ENCODE assay signal across 20 cellular contexts in genomic region chr5:36854402-36855140, GRCh38. TPM values are rescaled to one million over a fixed set of nuclear protein-coding genes. Genes with fewer than 3 reads are reported as not detected.
A peak's percentile ranks its signal among the peaks of the same experiment; 100 is the strongest.
DNase-seq lines count a peak whose midpoint lies in the region; ATAC-seq, FAIRE-seq and TF ChIP-seq lines count a peak whose summit lies in the region.
"Had no signal": no experiment of that assay in that cellular context is flagged by ENCODE, and none has a peak within 500 bp of the region (broad histone marks: within the 10 kb centered on the region; RNA-seq: fewer than 3 reads in every experiment).

No MANE protein-coding gene starts in this region.

- H3K27me3 ChIP-seq in HCT116 (ENCODE audit: insufficient read depth, low read length) = no peaks in the 10 kb centered on the region
- H3K27me3 ChIP-seq in H1 (replicated peaks in 1 of 4; ENCODE audit: control insufficient read depth in 3 of 4, extremely low read depth in 1 of 4, insufficient read depth in 3 of 4, low read length in 3 of 4) = no peaks in the 10 kb centered on the region

- intact Hi-C loops in HCT116 (cut with micrococcal nuclease) = no loop called here
- intact Hi-C loops in kidney (cut with DNase I) = no loop called here

- RAD21 ChIA-PET in HCT116 (lab: Charles Lee; ENCODE audit: low non-redundant PET in 1 of 2, low total read pairs in 2 of 2, uncharacterized antibody in 2 of 2, unreplicated experiment in 2 of 2) = interaction anchor here (0.7 kb wide), 2 partner anchors 9 to 102 kb away, joined by 3 to 4 read pairs; no protein-coding TSS in a partner anchor

- peaks cover 0 to 6% (median 6%) of the 10 kb centered on the region in 3 donors for H3K9me3 Mint-ChIP-seq in T-cell

- no TSS peak for BruUV-seq in HCT116 (replicated peaks; lab: Mats Ljungman, UMichigan)

- peaks cover 12% of the 10 kb centered on the region in 2 donors for H3K27me3 Mint-ChIP-seq in T-cell

- no peaks in the 10 kb centered on the region for H3K79me1 ChIP-seq in H1 (ENCODE audit: low read depth, low read length)

- 68% methylated on average over 16 of the region's 16 CpGs; no CpG with 5 or more reads in 1 of the 2 experiments for whole genome bisulfite sequencing in H1 (ENCODE audit: extremely low coverage in 1 of 2, insufficient coverage in 1 of 2, insufficient read length in 1 of 2, insufficient replicate concordance in 2 of 2, low coverage in 1 of 2, low lambda C conversion rate in 2 of 2, missing lambda C conversion rate in 1 of 2), 2 experiments

- CTCF ChIA-PET in HCT116 (lab: Charles Lee) = interaction anchor here (0.7 to 1.0 kb wide), 2 partner anchors 15 to 164 kb away, joined by 3 read pairs; no protein-coding TSS in a partner anchor
- CTCF ChIA-PET in H1 (lab: Charles Lee; ENCODE audit: partially characterized antibody) = interaction anchor here (0.8 to 4.2 kb wide), 11 partner anchors 10 to 151 kb away, joined by 3 to 22 read pairs (median 4); no protein-coding TSS in a partner anchor
- CTCF ChIA-PET in T-cell (lab: Charles Lee) = no interaction called here

- peaks cover 0 to 6% (median 4%) of the 10 kb centered on the region in 3 donors for H3K4me1 Mint-ChIP-seq in T-cell

- H3K79me2 ChIP-seq in HCT116 (ENCODE audit: insufficient read depth, low read length) (no peaks in the 10 kb centered on the region), H1 (ENCODE audit: control insufficient read depth in 1 of 2, insufficient read depth in 2 of 2, low read length in 2 of 2) (no peaks in the 10 kb centered on the region)

- H3K4me2 ChIP-seq in HCT116 (ENCODE audit: low read length) = peak overlapping the region; percentile 43
- H3K4me2 ChIP-seq in H1 (ENCODE audit: insufficient read depth in 1 of 2, low read depth in 2 of 2, low read length in 2 of 2) = peak overlapping the region; percentile 9; a peak in 1 of 4 replicates

- TF ChIP-seq RAD21 in HCT116 (IDR thresholded peaks at IDR 0.05; ENCODE audit: low read depth) = no peak
- TF ChIP-seq RAD21 in H1 (IDR thresholded peaks at IDR 0.05 in 1 of 2, conservative IDR thresholded peaks at IDR 0.05 in 1 of 2; ENCODE audit: low read depth in 2 of 2, low read length in 2 of 2) = no peak

- H2AFZ ChIP-seq in HCT116 (ENCODE audit: low read depth, low read length, poor library complexity, severe bottlenecking) (peak overlapping the region; percentile 70), H1 (ENCODE audit: low read length) (peak overlapping the region; percentile 88; the same call in 1 of the 2 replicates)

- H4K8ac ChIP-seq in H1 (ENCODE audit: extremely low read depth, insufficient read depth, low read length) = peak overlapping the region; percentile 77; the same call in 1 of the 2 replicates

- H3K4me3 ChIP-seq in HCT116 (replicated peaks in 1 of 2; ENCODE audit: low read depth in 1 of 2, low read length in 2 of 2) (no peak overlapping the region), H1 (ENCODE audit: extremely low read depth in 1 of 4, insufficient read depth in 2 of 4, low read depth in 3 of 4, low read length in 4 of 4) (peak overlapping the region in 1 of 4 experiments; percentile 6; a peak in 1 of 8 replicates), kidney (ENCODE audit: low read length in 2 of 2) (no peak overlapping the region)

- no peak overlapping the region for H3K14ac ChIP-seq in H1 (ENCODE audit: insufficient read length)

- no peak overlapping the region for H2BK20ac ChIP-seq in H1 (ENCODE audit: low read length)

- H3K4ac ChIP-seq in H1 (replicated peaks; ENCODE audit: insufficient read length, low read depth, low read length) = no peak overlapping the region

- H3K4me3 Mint-ChIP-seq in T-cell = no peak overlapping the region

- H2BK5ac ChIP-seq in H1 (ENCODE audit: low read depth, low read length) = no peak overlapping the region

- H2BK15ac ChIP-seq in H1 (ENCODE audit: low read length) = no peak overlapping the region

- H3K9me3 ChIP-seq in HCT116 (ENCODE audit: control insufficient read depth in 1 of 2, insufficient read depth in 1 of 2, low read depth in 1 of 2, low read length in 2 of 2) (no peaks in the 10 kb centered on the region), H1 (ENCODE audit: insufficient read depth in 2 of 2, low read depth in 1 of 2, low read length in 1 of 2) (no peaks in the 10 kb centered on the region), kidney (ENCODE audit: control insufficient read depth in 1 of 2, low read length in 2 of 2) (no peaks in the 10 kb centered on the region)
- H3K9me3 ChIP-seq: BE2C had no signal

- no peak for TF ChIP-seq POLR2A in HCT116 (IDR thresholded peaks at IDR 0.05; ENCODE audit: borderline replicate concordance, extremely low read depth, insufficient read depth, insufficient read length)
- no peak for TF ChIP-seq POLR2A in H1 (IDR thresholded peaks at IDR 0.05; ENCODE audit: control extremely low read depth in 1 of 2, low read depth in 2 of 2, low read length in 2 of 2)

- no peak overlapping the region for H3K27ac Mint-ChIP-seq in T-cell

- H2BK12ac ChIP-seq in H1 (ENCODE audit: low read depth, low read length) = no peak overlapping the region

- H4K5ac ChIP-seq in H1 (ENCODE audit: insufficient read length, low read depth, low read length) = no peak overlapping the region

- H2BK120ac ChIP-seq in H1 (replicated peaks; ENCODE audit: low read depth, low read length) = no peak overlapping the region

- H3K36me3 ChIP-seq in HCT116 (ENCODE audit: control insufficient read depth in 1 of 2, insufficient read depth in 2 of 2, low read length in 2 of 2) = no peaks in the 10 kb centered on the region
- peaks cover 0 to 2% (median 0%) of the 10 kb centered on the region in 4 experiments; a peak in 1 of 8 replicates for H3K36me3 ChIP-seq in H1 (ENCODE audit: control insufficient read depth in 2 of 4, insufficient read depth in 4 of 4, low read length in 3 of 4)
- no peaks in the 10 kb centered on the region for H3K36me3 ChIP-seq in kidney (ENCODE audit: control insufficient read depth in 1 of 2, insufficient read depth in 2 of 2, low read length in 2 of 2)
- H3K36me3 ChIP-seq: BE2C had no signal

- no peaks in the 10 kb centered on the region for H3K9me2 ChIP-seq in HCT116 (ENCODE audit: insufficient read depth)

- H4K91ac ChIP-seq in H1 (replicated peaks; ENCODE audit: insufficient read length, low read length) = no peak overlapping the region

- DNase-seq in GM19239 (ENCODE audit: insufficient read length, low spot score) = no peak
- DNase-seq in HCT116 (ENCODE audit: low read depth, low spot score) = peak; percentile 45
- no peak for DNase-seq in H1 (ENCODE audit: low read depth in 1 of 2, low spot score in 2 of 2)
- peak; percentile 63 for DNase-seq in iPS-NIHi7 (ENCODE audit: extremely low spot score)
- no peak for DNase-seq in activated naive CD4-positive, alpha-beta T cell treated with anti-CD3 and anti-CD28 coated beads, Interleukin-2, amount 50 U/mL, for 16 hours
- no peak for DNase-seq in kidney
- no peak for DNase-seq in T-cell
- DNase-seq: BE2C; EL; IMR-90; NCI-H1694; NCI-H2081; NCI-H2171; NCI-H345; NCI-H524; NCI-H774; NK-92 treated with Interleukin-12 subunit alpha and Interleukin-12 subunit beta, amount 100 ng/mL, for 24 hours had no signal

- no peak overlapping the region for H3K18ac ChIP-seq in H1 (ENCODE audit: extremely low read depth, low read length)

- H3K23me2 ChIP-seq in H1 (ENCODE audit: low read depth, low read length) = no peaks in the 10 kb centered on the region

- FAIRE-seq in GM19239 (lab: Jason Lieb, UNC) = peak; percentile 53
- FAIRE-seq in H1 (lab: Jason Lieb, UNC) = no peak
- no peak for FAIRE-seq in kidney (lab: Jason Lieb, UNC)

- H3K9ac ChIP-seq in HCT116 (ENCODE audit: low read length) = no peak overlapping the region
- no peak overlapping the region for H3K9ac ChIP-seq in H1 (replicated peaks in 1 of 4; ENCODE audit: extremely low read depth in 1 of 4, low read depth in 3 of 4, low read length in 3 of 4)
- H3K9ac ChIP-seq in kidney (ENCODE audit: low read length in 2 of 2) = no peak overlapping the region

- TF ChIP-seq EP300 in H1 (IDR thresholded peaks at IDR 0.05; ENCODE audit: borderline replicate concordance in 1 of 2, low read depth in 2 of 2, low read length in 2 of 2) = peak in 1 of 2 experiments; percentile 99; a peak in 2 of 3 replicates

- ATAC-seq in HCT116 = peak; percentile 83
- no peak for ATAC-seq in GM19328 (IDR thresholded peaks at IDR 0.05; ENCODE audit: unreplicated experiment)
- no peak for ATAC-seq in T-cell (replicated peaks in 1 of 4)
- ATAC-seq: Panc1 had no signal

- H3K56ac ChIP-seq in H1 (replicated peaks; ENCODE audit: insufficient read length, low read depth, low read length) = no peak overlapping the region

- no peak overlapping the region for H2AK5ac ChIP-seq in H1 (ENCODE audit: low read depth, low read length)

- H4K20me1 ChIP-seq in HCT116 (ENCODE audit: insufficient read depth) (no peaks in the 10 kb centered on the region), H1 (replicated peaks in 1 of 2; ENCODE audit: control insufficient read depth in 1 of 2, insufficient read depth in 2 of 2, low read length in 2 of 2) (no peaks in the 10 kb centered on the region)

- H3K4me1 ChIP-seq in HCT116 (ENCODE audit: control insufficient read depth in 1 of 2, insufficient read depth in 2 of 2, low read length in 2 of 2) = peaks cover 0 to 3% of the 10 kb centered on the region in 2 experiments; a peak in 1 of 4 replicates
- 0 out of 7 replicates have a peak, but pooled peaks cover 0 to 4% (median 0%) of the 10 kb centered on the region in 4 experiments for H3K4me1 ChIP-seq in H1 (replicated peaks in 1 of 4; ENCODE audit: control insufficient read depth in 3 of 4, insufficient read depth in 4 of 4, low read length in 3 of 4)
- no peaks in the 10 kb centered on the region for H3K4me1 ChIP-seq in kidney (ENCODE audit: control insufficient read depth in 1 of 2, insufficient read depth in 1 of 2, low read depth in 1 of 2, low read length in 2 of 2)
- H3K4me1 ChIP-seq: BE2C had no signal

- H3K36me3 Mint-ChIP-seq in T-cell = peaks cover 6% of the 10 kb centered on the region

- no peak overlapping the region for H3K23ac ChIP-seq in H1 (ENCODE audit: insufficient read length)

- TF ChIP-seq CTCF in HCT116 (IDR thresholded peaks at IDR 0.05 in 2 of 3, conservative IDR thresholded peaks at IDR 0.05 in 1 of 3; ENCODE audit: borderline replicate concordance in 1 of 3, insufficient read depth in 1 of 3, low read depth in 2 of 3, low read length in 2 of 3) (no peak), H1 (IDR thresholded peaks at IDR 0.05; ENCODE audit: control extremely low read depth in 1 of 3, insufficient read depth in 1 of 3, low read depth in 1 of 3, low read length in 3 of 3) (no peak), kidney (IDR thresholded peaks at IDR 0.05; ENCODE audit: borderline replicate concordance, extremely low read depth, insufficient read depth) (no peak)

- H3K27ac ChIP-seq in HCT116 (ENCODE audit: low read depth, low read length) (no peak overlapping the region), H1 (ENCODE audit: low read depth, low read length) (no peak overlapping the region; the same call in 1 of the 2 replicates), kidney (ENCODE audit: low read depth in 2 of 2, low read length in 2 of 2) (no peak overlapping the region)
- H3K27ac ChIP-seq: HL-60 had no signal

- POLR2A ChIA-PET in HCT116 (lab: Charles Lee) = interaction anchor here (0.7 to 0.8 kb wide), 2 partner anchors 9 to 689 kb away, joined by 3 read pairs; no protein-coding TSS in a partner anchor
- POLR2A ChIA-PET in H1 (lab: Charles Lee; ENCODE audit: partially characterized antibody) = interaction anchor here (0.7 to 1.8 kb wide), 4 partner anchors 21 to 110 kb away, joined by 3 to 8 read pairs (median 4); partner anchors contain the start of gene NIPBL
- POLR2A ChIA-PET in T-cell (lab: Charles Lee) = no interaction called here

RNA-seq across cellular contexts. Expression of gene NIPBL, which starts 22.0 kb away (rescaled TPM):
- total RNA-seq in HCT116 (2021; ENCODE audit: unreplicated experiment) = 45.1 TPM
- 14.4 and 16.5 TPM in 2 replicates for polyA plus RNA-seq in HCT116 (2012)
- 49.6 and 53.5 TPM in 2 replicates for total RNA-seq in H1 (2021; fragmentation: NEBNext Ultra II Directional; extraction: Animal tissue kit (Norgen Biotek cat#: 25700))
- polyA plus RNA-seq in H1 (2011; rRNA removed) = 18.8 and 21.1 TPM in 2 replicates
- polyA plus RNA-seq in H1 (2011; cell fraction: cytosol; rRNA removed) = 19.2 TPM
- 44.7 TPM for polyA plus RNA-seq in H1 (2011; cell fraction: nucleus; rRNA removed)
- 13.2 to 26.4 TPM (median 22.3 TPM) in 4 replicates for polyA plus RNA-seq in H1 (2012, experiment 1 of 2)
- polyA plus RNA-seq in H1 (2012, experiment 2 of 2) = 0.97 TPM
- 19.1 TPM for polyA plus RNA-seq in H1 (2013, experiment 1 of 2)
- 18.0 TPM for polyA plus RNA-seq in H1 (2013, experiment 2 of 2)
- polyA minus RNA-seq in H1 (2011; rRNA and poly(A)+ RNA removed) = 182 and 228 TPM in 2 replicates
- polyA minus RNA-seq in H1 (2011; cell fraction: cytosol; rRNA and poly(A)+ RNA removed) = 34.5 TPM
- polyA minus RNA-seq in H1 (2011; cell fraction: nucleus; rRNA and poly(A)+ RNA removed) = 272 TPM
- total RNA-seq in kidney = 65.5 TPM
- 12.4 TPM for polyA plus RNA-seq in kidney (ENCODE audit: insufficient read depth, low read depth, low replicate concordance)
- total RNA-seq in T-cell = 100 to 1,000 TPM in 2 of 5 donors, 10 to 100 TPM in 3; 87.5 to 133 (median 93.6) TPM

Comparison
In these comparisons a context has a peak if more than half of its experiments do, and no peak if none do; other contexts are left out.
1. DNase-seq: peak in HCT116 (single experiment) and iPS-NIHi7 (single experiment); none in GM19239 (single experiment), H1 (0 of 2), activated naive CD4-positive, alpha-beta T cell treated with anti-CD3 and anti-CD28 coated beads, Interleukin-2, amount 50 U/mL, for 16 hours (single experiment), kidney (single experiment) and T-cell (0 of 34).
2. CTCF ChIA-PET loops: an anchor here in HCT116 (0.7 to 1.0 kb wide) and H1 (0.8 to 4.2 kb wide); none called in T-cell.
3. POLR2A ChIA-PET loops: an anchor here in HCT116 (0.7 to 0.8 kb wide) and H1 (0.7 to 1.8 kb wide); none called in T-cell.